In genomic region chr11:9130297-9130696, GRCh38 we compare ENCODE assay signal across 25 cellular contexts. TPM values are rescaled to one million over a fixed set of nuclear protein-coding genes. Genes with fewer than 3 reads are reported as not detected.
DNase-seq lines count a peak whose midpoint lies in the region; ATAC-seq and TF ChIP-seq lines count a peak whose summit lies in the region.
"Had no signal": no experiment of that assay in that cellular context is flagged by ENCODE, and none has a peak within 500 bp of the region (broad histone marks: within the 10 kb centered on the region; RNA-seq: fewer than 3 reads in every experiment).

No MANE protein-coding gene starts in this region.

- no peak overlapping the region for H3K27ac Mint-ChIP-seq in naive thymus-derived CD4-positive, alpha-beta T cell
- H3K27ac Mint-ChIP-seq in activated CD4-positive, alpha-beta T cell treated with anti-CD3 and anti-CD28 coated beads for 36 hours: no peak overlapping the region
- H3K27ac Mint-ChIP-seq: activated T-cell treated with anti-CD3 and anti-CD28 coated beads, Interleukin-2, amount 50 U/mL, for 24 hours; HFFc6; natural killer cell treated with Interleukin-12 subunit alpha and Interleukin-12 subunit beta and Interleukin-15 and Interleukin-18, amount 100 ng/mL, for 72 hours; stimulated activated naive CD8-positive, alpha-beta T cell treated with anti-CD3 and anti-CD28 coated beads, Interleukin-15, Interleukin-2, amounts not matched to agents 100 ng/mL and 50 ng/mL, for 24 hours had no signal

- H3K79me1 ChIP-seq in neuronal stem cell (ENCODE audit: low read depth, low read length): no peaks in the 10 kb centered on the region

- no CpG with 5 or more reads among the region's 1 CpG for WGBS in neuronal stem cell (ENCODE audit: extremely low coverage in 2 of 2, insufficient read length in 2 of 2, insufficient replicate concordance in 1 of 2), 2 donors

- TF ChIP-seq CTCF in GM12874 (IDR thresholded peaks at IDR 0.05; ENCODE audit: insufficient read depth, low read depth, low read length): 0 out of 2 replicates have a peak, but pooled peaks have one; percentile 7

- no peak overlapping the region for H2BK5ac ChIP-seq in neuronal stem cell (ENCODE audit: low read length)

- H3K27me3 Mint-ChIP-seq in naive thymus-derived CD4-positive, alpha-beta T cell: no peaks in the 10 kb centered on the region
- H3K27me3 Mint-ChIP-seq in activated CD4-positive, alpha-beta T cell treated with anti-CD3 and anti-CD28 coated beads for 36 hours: peaks cover 2% of the 10 kb centered on the region
- H3K27me3 Mint-ChIP-seq: activated T-cell treated with anti-CD3 and anti-CD28 coated beads, Interleukin-2, amount 50 U/mL, for 24 hours had no signal

- H3K18ac ChIP-seq in neuronal stem cell (ENCODE audit: low read length): no peak overlapping the region

- H3K4me1 Mint-ChIP-seq in naive thymus-derived CD4-positive, alpha-beta T cell: peaks cover 0 to 17% (median 4%) of the 10 kb centered on the region in 7 donors
- H3K4me1 Mint-ChIP-seq in activated CD4-positive, alpha-beta T cell treated with anti-CD3 and anti-CD28 coated beads for 36 hours: peaks cover 8% of the 10 kb centered on the region

- ATAC-seq in naive thymus-derived CD4-positive, alpha-beta T cell: peak; percentile 50
- no peak for ATAC-seq in activated CD4-positive, alpha-beta T cell treated with anti-CD3 and anti-CD28 coated beads for 36 hours
- no peak for ATAC-seq in GM18867 (IDR thresholded peaks at IDR 0.05; ENCODE audit: unreplicated experiment)
- ATAC-seq: left colon; natural killer cell treated with Interleukin-12 subunit alpha and Interleukin-12 subunit beta and Interleukin-15 and Interleukin-18, amount 100 ng/mL, for 72 hours had no signal

- intact Hi-C loops in naive thymus-derived CD4-positive, alpha-beta T cell (cut with micrococcal nuclease): loop anchor here in 1 of 2 donors (10.0 kb wide), 2 partner anchors 445 to 905 kb away; partner anchors contain the start of genes RPL27A and TRIM66
- intact Hi-C loops in activated CD4-positive, alpha-beta T cell treated with anti-CD3 and anti-CD28 coated beads for 36 hours (cut with DNase I, micrococcal nuclease): loop anchor here in 1 of 2 experiments (10.0 kb wide), 1 partner anchor 445 kb away; the partner anchor contains the start of genes RPL27A and TRIM66

- peak; percentile 47 to 77 for DNase-seq in Kasumi-1 (lab: John Stamatoyannopoulos, UW)
- peak; percentile 32 for DNase-seq in OCI-M1 (lab: John Stamatoyannopoulos, UW)
- no peak for DNase-seq in naive thymus-derived CD4-positive, alpha-beta T cell
- DNase-seq in neuronal stem cell (ENCODE audit: low spot score): no peak
- no peak for DNase-seq in activated CD4-positive, alpha-beta T cell treated with anti-CD3 and anti-CD28 coated beads for 36 hours
- DNase-seq: activated CD4-positive, alpha-beta T cell treated with anti-CD3 and anti-CD28 coated beads for 1 hour; activated CD8-positive, alpha-beta memory T cell treated with anti-CD3 and anti-CD28 coated beads for 24 hours; activated naive CD4-positive, alpha-beta T cell treated with Interleukin-2 at 50 U/mL for 16 hours; activated T-cell treated with anti-CD3 and anti-CD28 coated beads, Interleukin-2, amount 50 U/mL, for 24 hours; Caco-2; DND-41; head of caudate nucleus; HFFc6; left colon; NCI-H1436 treated with DMSO at 0.1 percent for 48 hours; NCI-H510A treated with DMSO at 0.1 percent for 48 hours; ovary; stimulated activated CD4-positive, alpha-beta T cell treated with anti-CD3 and anti-CD28 coated beads, Interleukin-4, amount 100 ng/mL, for 24 hours; thyroid gland had no signal

- no peaks in the 10 kb centered on the region for H3K27me3 ChIP-seq in naive thymus-derived CD4-positive, alpha-beta T cell (ENCODE audit: control insufficient read depth in 2 of 2, insufficient read depth in 2 of 2, low read length in 2 of 2)
- H3K27me3 ChIP-seq in neuronal stem cell (ENCODE audit: control insufficient read depth in 3 of 3, insufficient read depth in 3 of 3, low read depth in 1 of 3, low read length in 3 of 3): no peaks in the 10 kb centered on the region
- H3K27me3 ChIP-seq: ovary, right atrium auricular region, thyroid gland had no signal

- CTCF ChIA-PET in naive thymus-derived CD4-positive, alpha-beta T cell (lab: Charles Lee): no interaction called here
- CTCF ChIA-PET in activated CD4-positive, alpha-beta T cell treated with anti-CD3 and anti-CD28 coated beads for 36 hours (lab: Charles Lee): interaction anchor here (0.6 to 2.8 kb wide), 7 partner anchors 8 to 376 kb away, joined by 3 to 14 read pairs (median 5); no protein-coding TSS in a partner anchor

- H3K4me3 ChIP-seq in naive thymus-derived CD4-positive, alpha-beta T cell (ENCODE audit: low read length): no peak overlapping the region
- no peak overlapping the region for H3K4me3 ChIP-seq in neuronal stem cell (ENCODE audit: low read length in 2 of 2)
- H3K4me3 ChIP-seq: ovary, right atrium auricular region, thyroid gland had no signal

- no peak overlapping the region for H3K27ac ChIP-seq in naive thymus-derived CD4-positive, alpha-beta T cell (ENCODE audit: low read depth, low read length)
- H3K27ac ChIP-seq in neuronal stem cell (replicated peaks; ENCODE audit: low read length): no peak overlapping the region
- H3K27ac ChIP-seq: ovary, right atrium auricular region, thyroid gland had no signal

- H2AFZ ChIP-seq in neuronal stem cell (ENCODE audit: low read length): no peak overlapping the region

- no peak overlapping the region for H3K23ac ChIP-seq in neuronal stem cell (ENCODE audit: low read depth, low read length, poor library complexity)

- H3K4ac ChIP-seq in neuronal stem cell (ENCODE audit: low read length): no peak overlapping the region

- H2BK12ac ChIP-seq in neuronal stem cell (ENCODE audit: low read length): no peak overlapping the region

- no peak overlapping the region for H3K4me3 Mint-ChIP-seq in naive thymus-derived CD4-positive, alpha-beta T cell
- no peak overlapping the region for H3K4me3 Mint-ChIP-seq in activated CD4-positive, alpha-beta T cell treated with anti-CD3 and anti-CD28 coated beads for 36 hours
- H3K4me3 Mint-ChIP-seq: activated T-cell treated with anti-CD3 and anti-CD28 coated beads, Interleukin-2, amount 50 U/mL, for 24 hours; HFFc6; natural killer cell treated with Interleukin-12 subunit alpha and Interleukin-12 subunit beta and Interleukin-15 and Interleukin-18, amount 100 ng/mL, for 72 hours; stimulated activated naive CD8-positive, alpha-beta T cell treated with anti-CD3 and anti-CD28 coated beads, Interleukin-15, Interleukin-2, amounts not matched to agents 100 ng/mL and 50 ng/mL, for 24 hours had no signal

- no peak overlapping the region for H2AK5ac ChIP-seq in neuronal stem cell (ENCODE audit: low read depth, low read length)

- H3K4me2 ChIP-seq in neuronal stem cell (ENCODE audit: insufficient read depth, low read length, poor library complexity, severe bottlenecking): no peak overlapping the region

- H2BK15ac ChIP-seq in neuronal stem cell (ENCODE audit: low read length): no peak overlapping the region

- no peak overlapping the region for H4K91ac ChIP-seq in neuronal stem cell (ENCODE audit: low read depth, low read length, poor library complexity)

- no peak overlapping the region for H3K9ac ChIP-seq in neuronal stem cell (ENCODE audit: low read depth, low read length, poor library complexity)

- H2BK120ac ChIP-seq in neuronal stem cell (ENCODE audit: low read depth, low read length): no peak overlapping the region

- no peaks in the 10 kb centered on the region for H3K9me3 ChIP-seq in naive thymus-derived CD4-positive, alpha-beta T cell (ENCODE audit: control insufficient read depth in 2 of 3, low read length in 3 of 3)
- no peaks in the 10 kb centered on the region for H3K9me3 ChIP-seq in neuronal stem cell (replicated peaks in 1 of 2; ENCODE audit: control insufficient read depth in 2 of 2, insufficient read depth in 1 of 2, low read depth in 1 of 2, low read length in 2 of 2)
- H3K9me3 ChIP-seq: Caco-2, ovary, right atrium auricular region, thyroid gland had no signal

- H3K9me3 Mint-ChIP-seq in naive thymus-derived CD4-positive, alpha-beta T cell: peaks cover 0 to 7% (median 0%) of the 10 kb centered on the region in 11 donors
- H3K9me3 Mint-ChIP-seq in activated CD4-positive, alpha-beta T cell treated with anti-CD3 and anti-CD28 coated beads for 36 hours (ENCODE audit: low read depth): no peaks in the 10 kb centered on the region
- H3K9me3 Mint-ChIP-seq: activated T-cell treated with anti-CD3 and anti-CD28 coated beads, Interleukin-2, amount 50 U/mL, for 24 hours; HFFc6; natural killer cell treated with Interleukin-12 subunit alpha and Interleukin-12 subunit beta and Interleukin-15 and Interleukin-18, amount 100 ng/mL, for 72 hours; stimulated activated naive CD8-positive, alpha-beta T cell treated with anti-CD3 and anti-CD28 coated beads, Interleukin-15, Interleukin-2, amounts not matched to agents 100 ng/mL and 50 ng/mL, for 24 hours had no signal

- POLR2A ChIA-PET in naive thymus-derived CD4-positive, alpha-beta T cell (lab: Charles Lee): no interaction called here
- POLR2A ChIA-PET in activated CD4-positive, alpha-beta T cell treated with anti-CD3 and anti-CD28 coated beads for 36 hours (lab: Charles Lee): no interaction called here

- H3K36me3 Mint-ChIP-seq in naive thymus-derived CD4-positive, alpha-beta T cell: peaks cover 0 to 22% (median 17%) of the 10 kb centered on the region in 5 donors
- peaks cover 2% of the 10 kb centered on the region for H3K36me3 Mint-ChIP-seq in activated CD4-positive, alpha-beta T cell treated with anti-CD3 and anti-CD28 coated beads for 36 hours (ENCODE audit: low read depth)
- H3K36me3 Mint-ChIP-seq: natural killer cell treated with Interleukin-12 subunit alpha and Interleukin-12 subunit beta and Interleukin-15 and Interleukin-18, amount 100 ng/mL, for 72 hours had no signal

- H3K4me1 ChIP-seq in naive thymus-derived CD4-positive, alpha-beta T cell (ENCODE audit: control insufficient read depth in 2 of 2, insufficient read depth in 2 of 2, low read length in 2 of 2): no peaks in the 10 kb centered on the region
- no peaks in the 10 kb centered on the region for H3K4me1 ChIP-seq in neuronal stem cell (ENCODE audit: control insufficient read depth in 2 of 2, insufficient read depth in 1 of 2, low read depth in 1 of 2, low read length in 2 of 2)
- H3K4me1 ChIP-seq: Caco-2, right atrium auricular region, thyroid gland had no signal

- no peak overlapping the region for H4K8ac ChIP-seq in neuronal stem cell (ENCODE audit: low read depth, low read length)

- H3K36me3 ChIP-seq in naive thymus-derived CD4-positive, alpha-beta T cell (ENCODE audit: control insufficient read depth in 2 of 3, insufficient read depth in 3 of 3, low read length in 3 of 3): no peaks in the 10 kb centered on the region
- H3K36me3 ChIP-seq in neuronal stem cell (replicated peaks in 1 of 2; ENCODE audit: control insufficient read depth in 2 of 2, insufficient read depth in 2 of 2, low read length in 2 of 2): peaks cover 1 to 25% of the 10 kb centered on the region in 2 donors
- H3K36me3 ChIP-seq: ovary, right atrium auricular region, thyroid gland had no signal

- H3K14ac ChIP-seq in neuronal stem cell (ENCODE audit: low read length): no peak overlapping the region

RNA-seq across cellular contexts. Expression of gene SCUBE2, which starts 38.9 kb away (rescaled TPM):
- under 1 TPM in 3 of 5 experiments, not detected in 2; 0.45 to 0.92 (median 0.54) TPM for total RNA-seq in naive thymus-derived CD4-positive, alpha-beta T cell
- not detected for polyA plus RNA-seq in naive thymus-derived CD4-positive, alpha-beta T cell
- 5.7 TPM for polyA plus RNA-seq in neuronal stem cell (2013, experiment 1 of 2)
- polyA plus RNA-seq in neuronal stem cell (2013, experiment 2 of 2): 6.0 TPM
- total RNA-seq in activated CD4-positive, alpha-beta T cell treated with anti-CD3 and anti-CD28 coated beads for 36 hours: not detected
- total RNA-seq: OCI-LY7 had no signal

Comparison
In these comparisons a context has a peak if more than half of its experiments do, and no peak if none do; other contexts are left out.
1. DNase-seq: peak in Kasumi-1 (2 of 2) and OCI-M1 (single experiment); none in naive thymus-derived CD4-positive, alpha-beta T cell (0 of 9), neuronal stem cell (single experiment) and activated CD4-positive, alpha-beta T cell treated with anti-CD3 and anti-CD28 coated beads for 36 hours (single experiment).